Comparison of ENCODE assay signal across 23 cellular contexts in genomic region chr22:18965526-18966421, GRCh38. TPM values are rescaled to one million over a fixed set of nuclear protein-coding genes. Genes with fewer than 3 reads are reported as not detected.
DNase-seq lines count a peak whose midpoint lies in the region; ATAC-seq, FAIRE-seq and TF ChIP-seq lines count a peak whose summit lies in the region.
"Had no signal": no experiment of that assay in that cellular context is flagged by ENCODE, and none has a peak within 500 bp of the region (broad histone marks: within the 10 kb centered on the region; RNA-seq: fewer than 3 reads in every experiment).

No MANE protein-coding gene starts in this region.

- no peak for FAIRE-seq in HepG2 (lab: Jason Lieb, UNC)
- no peak for FAIRE-seq in H1 (lab: Jason Lieb, UNC)
- FAIRE-seq: G401.6, HTR-8/SVneo had no signal

- H2AK5ac ChIP-seq in H1 (ENCODE audit: low read depth, low read length): no peak overlapping the region
- no peak overlapping the region for H2AK5ac ChIP-seq in neuronal stem cell (ENCODE audit: low read depth, low read length)

- H3K27me3 ChIP-seq in right lobe of liver: no peaks in the 10 kb centered on the region
- peaks cover 1 to 20% of the 10 kb centered on the region in 2 experiments; a peak in 4 of 5 replicates for H3K27me3 ChIP-seq in HepG2 (ENCODE audit: control insufficient read depth in 1 of 2, insufficient read depth in 2 of 2, low read length in 2 of 2)
- H3K27me3 ChIP-seq in H1 (replicated peaks in 1 of 4; ENCODE audit: control insufficient read depth in 3 of 4, extremely low read depth in 1 of 4, insufficient read depth in 3 of 4, low read length in 3 of 4): no peaks in the 10 kb centered on the region
- no peaks in the 10 kb centered on the region for H3K27me3 ChIP-seq in neuronal stem cell (ENCODE audit: control insufficient read depth in 3 of 3, insufficient read depth in 3 of 3, low read depth in 1 of 3, low read length in 3 of 3)
- no peaks in the 10 kb centered on the region for H3K27me3 ChIP-seq in aorta (ENCODE audit: control insufficient read depth in 1 of 2, insufficient read depth in 2 of 2, low read length in 1 of 2)
- no peaks in the 10 kb centered on the region for H3K27me3 ChIP-seq in adrenal gland

- in situ Hi-C loops in HepG2 (cut with HindIII; ENCODE audit: extremely low pct_ligation_motif_present, low pct_unique_long_range_greater_than_20kb): loop anchor here (25.0 kb wide), 2 partner anchors 1197 to 1322 kb away; partner anchors contain the start of gene CCDC188

- H4K8ac ChIP-seq in H1 (ENCODE audit: extremely low read depth, insufficient read depth, low read length) (peak overlapping the region; percentile 35; the same call in 1 of the 2 replicates), neuronal stem cell (ENCODE audit: low read depth, low read length) (no peak overlapping the region)

- intact Hi-C loops in right lobe of liver (cut with DNase I): no loop called here
- intact Hi-C loops in HepG2 (cut with micrococcal nuclease; ENCODE audit: unreplicated experiment): no loop called here
- intact Hi-C loops in aorta (cut with DNase I): no loop called here
- intact Hi-C loops in adrenal gland (cut with DNase I): no loop called here

- no peak for TF ChIP-seq EP300 in HepG2 (IDR thresholded peaks at IDR 0.05; ENCODE audit: low read depth in 2 of 2, low read length in 2 of 2)
- no peak for TF ChIP-seq EP300 in HepG2 (CRISPR knock-in tag; IDR thresholded peaks at IDR 0.05; ENCODE audit: borderline replicate concordance)
- no peak for TF ChIP-seq EP300 in H1 (IDR thresholded peaks at IDR 0.05; ENCODE audit: borderline replicate concordance in 1 of 2, low read depth in 2 of 2, low read length in 2 of 2)

- TF ChIP-seq CTCF in right lobe of liver (IDR thresholded peaks at IDR 0.05) (no peak), HepG2 (CRISPR knock-in tag; IDR thresholded peaks at IDR 0.05) (no peak), H1 (IDR thresholded peaks at IDR 0.05; ENCODE audit: control extremely low read depth in 1 of 3, insufficient read depth in 1 of 3, low read depth in 1 of 3, low read length in 3 of 3) (no peak), adrenal gland (IDR thresholded peaks at IDR 0.05) (no peak)

- H4K5ac ChIP-seq in H1 (ENCODE audit: insufficient read length, low read depth, low read length): no peak overlapping the region

- ATAC-seq in right lobe of liver: no peak
- no peak for ATAC-seq in HepG2
- no peak for ATAC-seq in aorta (ENCODE audit: low FRiP score)
- ATAC-seq: SK-N-SH treated with all-trans-retinoic acid at 6 μM for 48 hours had no signal

- H3K23ac ChIP-seq in H1 (ENCODE audit: insufficient read length) (no peak overlapping the region), neuronal stem cell (ENCODE audit: low read depth, low read length, poor library complexity) (peak overlapping the region; percentile 73)

- H3K4me3 ChIP-seq in right lobe of liver (no peak overlapping the region), HepG2 (replicated peaks in 1 of 3; ENCODE audit: insufficient read depth in 1 of 3, low read depth in 2 of 3, low read length in 3 of 3) (no peak overlapping the region), H1 (ENCODE audit: extremely low read depth in 1 of 4, insufficient read depth in 2 of 4, low read depth in 3 of 4, low read length in 4 of 4) (no peak overlapping the region), neuronal stem cell (ENCODE audit: low read length in 2 of 2) (no peak overlapping the region), aorta (ENCODE audit: low read length in 2 of 2) (no peak overlapping the region), adrenal gland (no peak overlapping the region)

- H3K4me2 ChIP-seq in HepG2 (ENCODE audit: low read depth, low read length) (no peak overlapping the region), H1 (ENCODE audit: insufficient read depth in 1 of 2, low read depth in 2 of 2, low read length in 2 of 2) (no peak overlapping the region), neuronal stem cell (ENCODE audit: insufficient read depth, low read length, poor library complexity, severe bottlenecking) (no peak overlapping the region)

- no peak overlapping the region; the same call in 1 of the 2 replicates for H3K18ac ChIP-seq in H1 (ENCODE audit: extremely low read depth, low read length)
- H3K18ac ChIP-seq in neuronal stem cell (ENCODE audit: low read length): peak overlapping the region; percentile 57

- TF ChIP-seq RAD21 in HepG2 (CRISPR knock-in tag; IDR thresholded peaks at IDR 0.05) (no peak), H1 (IDR thresholded peaks at IDR 0.05 in 1 of 2, conservative IDR thresholded peaks at IDR 0.05 in 1 of 2; ENCODE audit: low read depth in 2 of 2, low read length in 2 of 2) (no peak)

- H4K91ac ChIP-seq in H1 (replicated peaks; ENCODE audit: insufficient read length, low read length): no peak overlapping the region
- H4K91ac ChIP-seq in neuronal stem cell (ENCODE audit: low read depth, low read length, poor library complexity): no peak overlapping the region

- H3K79me1 ChIP-seq in H1 (ENCODE audit: low read depth, low read length): no peaks in the 10 kb centered on the region
- H3K79me1 ChIP-seq in neuronal stem cell (ENCODE audit: low read depth, low read length): no peaks in the 10 kb centered on the region

- no peak overlapping the region for H3K27ac ChIP-seq in right lobe of liver
- H3K27ac ChIP-seq in HepG2 (ENCODE audit: extremely low read length, insufficient read depth, low read length): no peak overlapping the region
- no peak overlapping the region for H3K27ac ChIP-seq in H1 (ENCODE audit: low read depth, low read length)
- no peak overlapping the region for H3K27ac ChIP-seq in neuronal stem cell (replicated peaks; ENCODE audit: low read length)
- no peak overlapping the region for H3K27ac ChIP-seq in aorta (ENCODE audit: low read depth in 1 of 2, low read length in 2 of 2)
- H3K27ac ChIP-seq in adrenal gland: no peak overlapping the region

- no peaks in the 10 kb centered on the region for H3K36me3 ChIP-seq in right lobe of liver
- no peaks in the 10 kb centered on the region for H3K36me3 ChIP-seq in HepG2 (replicated peaks in 1 of 2; ENCODE audit: control insufficient read depth in 1 of 2, insufficient read depth in 2 of 2, low read length in 2 of 2)
- H3K36me3 ChIP-seq in H1 (ENCODE audit: control insufficient read depth in 2 of 4, insufficient read depth in 4 of 4, low read length in 3 of 4): no peaks in the 10 kb centered on the region
- H3K36me3 ChIP-seq in neuronal stem cell (replicated peaks in 1 of 2; ENCODE audit: control insufficient read depth in 2 of 2, insufficient read depth in 2 of 2, low read length in 2 of 2): no peaks in the 10 kb centered on the region
- H3K36me3 ChIP-seq in aorta (ENCODE audit: control insufficient read depth in 1 of 2, insufficient read depth in 2 of 2, low read length in 1 of 2): no peaks in the 10 kb centered on the region
- no peaks in the 10 kb centered on the region for H3K36me3 ChIP-seq in adrenal gland (replicated peaks in 1 of 2)

- no peak overlapping the region for H2BK5ac ChIP-seq in H1 (ENCODE audit: low read depth, low read length)
- no peak overlapping the region for H2BK5ac ChIP-seq in neuronal stem cell (ENCODE audit: low read length)

- no peak overlapping the region for H3K56ac ChIP-seq in H1 (replicated peaks; ENCODE audit: insufficient read length, low read depth, low read length)

- peaks cover 2% of the 10 kb centered on the region; the same call in 1 of the 2 replicates for H3K23me2 ChIP-seq in H1 (ENCODE audit: low read depth, low read length)

- H2BK120ac ChIP-seq in H1 (replicated peaks; ENCODE audit: low read depth, low read length) (no peak overlapping the region), neuronal stem cell (ENCODE audit: low read depth, low read length) (no peak overlapping the region)

- H3K4me1 ChIP-seq in right lobe of liver: no peaks in the 10 kb centered on the region
- H3K4me1 ChIP-seq in HepG2 (ENCODE audit: insufficient read depth, low read length): no peaks in the 10 kb centered on the region
- peaks cover 0 to 8% (median 5%) of the 10 kb centered on the region in 4 experiments; a peak in 5 of 7 replicates for H3K4me1 ChIP-seq in H1 (replicated peaks in 1 of 4; ENCODE audit: control insufficient read depth in 3 of 4, insufficient read depth in 4 of 4, low read length in 3 of 4)
- H3K4me1 ChIP-seq in neuronal stem cell (ENCODE audit: control insufficient read depth in 2 of 2, insufficient read depth in 1 of 2, low read depth in 1 of 2, low read length in 2 of 2): peaks cover 7 to 11% of the 10 kb centered on the region in 2 donors
- H3K4me1 ChIP-seq in aorta (ENCODE audit: control insufficient read depth in 1 of 2, insufficient read depth in 2 of 2, low read length in 2 of 2): no peaks in the 10 kb centered on the region
- H3K4me1 ChIP-seq in adrenal gland (replicated peaks in 1 of 2): peaks cover 2 to 3% of the 10 kb centered on the region in 2 donors

- H3K4ac ChIP-seq in H1 (replicated peaks; ENCODE audit: insufficient read length, low read depth, low read length): no peak overlapping the region
- no peak overlapping the region for H3K4ac ChIP-seq in neuronal stem cell (ENCODE audit: low read length)

- no peak overlapping the region for H3K9ac ChIP-seq in HepG2 (ENCODE audit: insufficient read depth, low read depth, low read length)
- H3K9ac ChIP-seq in H1 (replicated peaks in 1 of 4; ENCODE audit: extremely low read depth in 1 of 4, low read depth in 3 of 4, low read length in 3 of 4): no peak overlapping the region
- no peak overlapping the region for H3K9ac ChIP-seq in neuronal stem cell (ENCODE audit: low read depth, low read length, poor library complexity)

- peak; percentile 10 to 43 (median 27) for DNase-seq in right lobe of liver
- DNase-seq in HepG2 (ENCODE audit: low spot score): no peak
- DNase-seq in H1 (ENCODE audit: low read depth in 1 of 2, low spot score in 2 of 2): no peak
- no peak for DNase-seq in neuronal stem cell (ENCODE audit: low spot score)
- DNase-seq in aorta: peak; percentile 26 to 72
- no peak for DNase-seq in foreskin melanocyte
- no peak for DNase-seq in adrenal gland
- no peak for DNase-seq in NCI-H526 (lab: John Stamatoyannopoulos, UW)
- DNase-seq: ACHN; CD4-positive, CD25-positive, alpha-beta regulatory T cell; COR-L47; H9; Kasumi-1; MM.1S; NCI-H1092; NCI-H2081 treated with DMSO at 0.1 percent for 48 hours; NCI-H748 treated with DMSO at 0.1 percent for 48 hours; OCI-M1; SHP77 treated with DMSO at 0.1 percent for 48 hours had no signal

- CTCF ChIA-PET in HepG2 (lab: Yijun Ruan, JAX; ENCODE audit: low intra/inter-chr PET ratio, low total read pairs) (no interaction called here), H1 (lab: Charles Lee; ENCODE audit: partially characterized antibody) (interaction anchor here (0.9 to 1.6 kb wide), 3 partner anchors 18 to 57 kb away, joined by 3 read pairs; no protein-coding TSS in a partner anchor)

- H3K79me2 ChIP-seq in HepG2 (ENCODE audit: insufficient read depth, low read length): no peaks in the 10 kb centered on the region
- H3K79me2 ChIP-seq in H1 (ENCODE audit: control insufficient read depth in 1 of 2, insufficient read depth in 2 of 2, low read length in 2 of 2): no peaks in the 10 kb centered on the region

- WGBS in right lobe of liver (ENCODE audit: insufficient coverage, low coverage, low lambda C conversion rate, missing lambda C conversion rate): 65% methylated on average over 2 of the region's 14 CpGs
- 41% methylated on average over 7 of the region's 14 CpGs for WGBS in HepG2 (ENCODE audit: low lambda C conversion rate)
- WGBS in H1 (ENCODE audit: extremely low coverage in 1 of 2, insufficient coverage in 1 of 2, insufficient read length in 1 of 2, insufficient replicate concordance in 2 of 2, low coverage in 1 of 2, low lambda C conversion rate in 2 of 2, missing lambda C conversion rate in 1 of 2), 2 experiments: 91% methylated on average over 12 of the region's 14 CpGs; no CpG with 5 or more reads in 1 of the 2 experiments
- no CpG with 5 or more reads among the region's 14 CpGs for WGBS in neuronal stem cell (ENCODE audit: extremely low coverage in 2 of 2, insufficient read length in 2 of 2, insufficient replicate concordance in 1 of 2), 2 donors
- 77% methylated on average over 13 to 14 of the region's 14 CpGs for WGBS in aorta, 2 donors
- WGBS in adrenal gland, 4 donors: 77 to 86% (median 80%) methylated on average over 3 to 14 of the region's 14 CpGs

- 0 out of 2 replicates have a peak overlapping the region, but pooled peaks have one; percentile 46 for H2BK15ac ChIP-seq in H1 (ENCODE audit: low read length)
- H2BK15ac ChIP-seq in neuronal stem cell (ENCODE audit: low read length): no peak overlapping the region

- H2AFZ ChIP-seq in HepG2 (ENCODE audit: low read length) (no peak overlapping the region), H1 (ENCODE audit: low read length) (no peak overlapping the region), neuronal stem cell (ENCODE audit: low read length) (no peak overlapping the region)

- H4K20me1 ChIP-seq in HepG2 (ENCODE audit: insufficient read depth, low read length): 0 out of 2 replicates have a peak, but pooled peaks cover 6% of the 10 kb centered on the region
- no peaks in the 10 kb centered on the region for H4K20me1 ChIP-seq in H1 (replicated peaks in 1 of 2; ENCODE audit: control insufficient read depth in 1 of 2, insufficient read depth in 2 of 2, low read length in 2 of 2)

- POLR2A ChIA-PET in HepG2 (lab: Yijun Ruan, JAX) (no interaction called here), H1 (lab: Charles Lee; ENCODE audit: partially characterized antibody) (interaction anchor here (0.5 to 1.2 kb wide), 3 partner anchors 41 to 361 kb away, joined by 3 to 5 read pairs (median 3); no protein-coding TSS in a partner anchor)

- no peaks in the 10 kb centered on the region for H3K9me3 ChIP-seq in right lobe of liver
- no peaks in the 10 kb centered on the region for H3K9me3 ChIP-seq in HepG2 (ENCODE audit: low read length)
- no peaks in the 10 kb centered on the region for H3K9me3 ChIP-seq in H1 (ENCODE audit: insufficient read depth in 2 of 2, low read depth in 1 of 2, low read length in 1 of 2)
- H3K9me3 ChIP-seq in neuronal stem cell (replicated peaks in 1 of 2; ENCODE audit: control insufficient read depth in 2 of 2, insufficient read depth in 1 of 2, low read depth in 1 of 2, low read length in 2 of 2): no peaks in the 10 kb centered on the region
- no peaks in the 10 kb centered on the region for H3K9me3 ChIP-seq in aorta (ENCODE audit: control insufficient read depth, low read length)
- no peaks in the 10 kb centered on the region for H3K9me3 ChIP-seq in adrenal gland (replicated peaks in 1 of 3)

- H3K14ac ChIP-seq in H1 (ENCODE audit: insufficient read length) (no peak overlapping the region), neuronal stem cell (ENCODE audit: low read length) (no peak overlapping the region)

- H2BK20ac ChIP-seq in H1 (ENCODE audit: low read length): no peak overlapping the region

- H2BK12ac ChIP-seq in H1 (ENCODE audit: low read depth, low read length) (no peak overlapping the region), neuronal stem cell (ENCODE audit: low read length) (no peak overlapping the region)

- no TSS peak for BruUV-seq in HepG2 (replicated peaks; lab: Mats Ljungman, UMichigan)

- TF ChIP-seq POLR2A in right lobe of liver (IDR thresholded peaks at IDR 0.05): no peak
- TF ChIP-seq POLR2A in HepG2 (IDR thresholded peaks at IDR 0.05; ENCODE audit: insufficient read depth in 1 of 2, low read depth in 2 of 2, low read length in 2 of 2): no peak
- TF ChIP-seq POLR2A in H1 (IDR thresholded peaks at IDR 0.05; ENCODE audit: control extremely low read depth in 1 of 2, low read depth in 2 of 2, low read length in 2 of 2): no peak
- TF ChIP-seq POLR2A in adrenal gland (IDR thresholded peaks at IDR 0.05): no peak

RNA-seq across cellular contexts. Expression of gene PRODH, which starts 29.7 kb away (rescaled TPM):
- total RNA-seq in right lobe of liver (10 to 100 TPM in 1 of 6 experiments, 1 to 10 TPM in 4, under 1 TPM in 1; 0.86 to 31.0 (median 3.8) TPM), HepG2 (2016; rRNA removed; fragmentation: Illumina TruSeq; extraction: Trizol) (0.29 TPM in 1 of 2 replicates, not detected in the other), aorta (1 to 10 TPM; 1.0 to 1.9 TPM), adrenal gland (1 to 10 TPM in 2 of 8 donors, under 1 TPM in 3, not detected in 3; 0.28 to 2.7 (median 0.86) TPM)
- total RNA-seq in HepG2 (2016; cell fraction: cytosol; rRNA removed; fragmentation: Illumina TruSeq; extraction: Trizol; ENCODE audit: low read depth): not detected in 2 replicates
- total RNA-seq in HepG2 (2016; cell fraction: insoluble cytoplasmic fraction; rRNA removed; fragmentation: Illumina TruSeq; extraction: Trizol): 0.30 TPM in 1 of 2 replicates, not detected in the other
- not detected in 2 replicates for total RNA-seq in HepG2 (2016; cell fraction: membrane; rRNA removed; fragmentation: Illumina TruSeq; extraction: Trizol)
- 0.22 and 0.50 TPM in 2 replicates for total RNA-seq in HepG2 (2016; cell fraction: nucleus; rRNA removed; fragmentation: Illumina TruSeq; extraction: Trizol)
- polyA plus RNA-seq in HepG2 (2011; rRNA removed) (0.30 and 0.76 TPM in 2 replicates), H1 (2011; rRNA removed) (45.6 and 80.9 TPM in 2 replicates), aorta (1 to 10 TPM; 1.5 to 2.3 TPM), adrenal gland (1 to 10 TPM in 2 of 3 donors, not detected in 1; 1.2 to 1.7 TPM)
- 0.04 and 0.29 TPM in 2 replicates for polyA plus RNA-seq in HepG2 (2011; cell fraction: cytosol; rRNA removed)
- 7.8 and 9.7 TPM in 2 replicates for polyA plus RNA-seq in HepG2 (2011; cell fraction: nucleus; rRNA removed)
- 0.59 and 0.69 TPM in 2 replicates for polyA plus RNA-seq in HepG2 (2012)
- not detected in 2 replicates for polyA plus RNA-seq in HepG2 (2016; cell fraction: cytosol; fragmentation: Illumina TruSeq; extraction: Trizol; ENCODE audit: low read depth)
- polyA plus RNA-seq in HepG2 (2016; cell fraction: insoluble cytoplasmic fraction; fragmentation: Illumina TruSeq; extraction: Trizol; ENCODE audit: low read depth): not detected in 2 replicates
- not detected in 2 replicates for polyA plus RNA-seq in HepG2 (2016; cell fraction: membrane; fragmentation: Illumina TruSeq; extraction: Trizol; ENCODE audit: low read depth)
- polyA plus RNA-seq in HepG2 (2016; cell fraction: nucleus; fragmentation: Illumina TruSeq; extraction: Trizol; ENCODE audit: insufficient read depth, low read depth): 0.76 and 1.5 TPM in 2 replicates
- 0.26 and 0.62 TPM in 2 replicates for polyA minus RNA-seq in HepG2 (2011; rRNA and poly(A)+ RNA removed; ENCODE audit: low replicate concordance)
- 0.88 TPM in 1 of 2 replicates, not detected in the other for polyA minus RNA-seq in HepG2 (2011; cell fraction: cytosol; rRNA and poly(A)+ RNA removed)
- 2.1 and 2.6 TPM in 2 replicates for polyA minus RNA-seq in HepG2 (2011; cell fraction: nucleus; rRNA and poly(A)+ RNA removed)
- total RNA-seq in H1 (2021; fragmentation: NEBNext Ultra II Directional; extraction: Animal tissue kit (Norgen Biotek cat#: 25700)): 27.5 and 27.6 TPM in 2 replicates
- 79.8 TPM for polyA plus RNA-seq in H1 (2011; cell fraction: cytosol; rRNA removed)
- 364 TPM for polyA plus RNA-seq in H1 (2011; cell fraction: nucleus; rRNA removed)
- polyA plus RNA-seq in H1 (2012, experiment 1 of 2): 28.3 to 68.7 TPM (median 53.5 TPM) in 4 replicates
- 19.4 TPM for polyA plus RNA-seq in H1 (2012, experiment 2 of 2)
- polyA plus RNA-seq in H1 (2013, experiment 1 of 2): 7.1 TPM
- polyA plus RNA-seq in H1 (2013, experiment 2 of 2): 6.3 TPM
- 32.0 and 33.4 TPM in 2 replicates for polyA minus RNA-seq in H1 (2011; rRNA and poly(A)+ RNA removed)
- 49.8 TPM for polyA minus RNA-seq in H1 (2011; cell fraction: cytosol; rRNA and poly(A)+ RNA removed)
- polyA minus RNA-seq in H1 (2011; cell fraction: nucleus; rRNA and poly(A)+ RNA removed): 99.3 TPM
- 8.3 TPM for polyA plus RNA-seq in neuronal stem cell (2013, experiment 1 of 2)
- polyA plus RNA-seq in neuronal stem cell (2013, experiment 2 of 2): 8.3 TPM
- total RNA-seq: CD4-positive, CD25-positive, alpha-beta regulatory T cell had no signal
- polyA plus RNA-seq: CD4-positive, CD25-positive, alpha-beta regulatory T cell; IgD-negative memory B cell had no signal

RNA-seq across cellular contexts. Expression of gene DGCR6, which starts 59.7 kb away (rescaled TPM):
- total RNA-seq in right lobe of liver (1 to 10 TPM in 5 of 6 experiments, under 1 TPM in 1; 0.92 to 5.1 (median 2.5) TPM), HepG2 (2016; rRNA removed; fragmentation: Illumina TruSeq; extraction: Trizol) (0.07 TPM in 1 of 2 replicates, not detected in the other), aorta (1 to 10 TPM in 1 of 2 donors, under 1 TPM in 1; 0.88 to 1.7 TPM), adrenal gland (1 to 10 TPM in 7 of 8 donors, under 1 TPM in 1; 0.81 to 3.3 (median 2.4) TPM)
- total RNA-seq in HepG2 (2016; cell fraction: cytosol; rRNA removed; fragmentation: Illumina TruSeq; extraction: Trizol; ENCODE audit: low read depth): 0.71 TPM in 1 of 2 replicates, not detected in the other
- total RNA-seq in HepG2 (2016; cell fraction: insoluble cytoplasmic fraction; rRNA removed; fragmentation: Illumina TruSeq; extraction: Trizol): not detected in 2 replicates
- total RNA-seq in HepG2 (2016; cell fraction: membrane; rRNA removed; fragmentation: Illumina TruSeq; extraction: Trizol): not detected in 2 replicates
- total RNA-seq in HepG2 (2016; cell fraction: nucleus; rRNA removed; fragmentation: Illumina TruSeq; extraction: Trizol): 0.12 TPM in 1 of 2 replicates, not detected in the other
- polyA plus RNA-seq in HepG2 (2011; rRNA removed) (0.13 TPM in 1 of 2 replicates, not detected in the other), H1 (2011; rRNA removed) (1.7 and 2.3 TPM in 2 replicates), aorta (1 to 10 TPM; 3.3 to 5.8 TPM), adrenal gland (1 to 10 TPM; 1.7 to 4.5 (median 3.9) TPM)
- 0.05 TPM in 1 of 2 replicates, not detected in the other for polyA plus RNA-seq in HepG2 (2011; cell fraction: cytosol; rRNA removed)
- polyA plus RNA-seq in HepG2 (2011; cell fraction: nucleus; rRNA removed): 0.16 and 0.17 TPM in 2 replicates
- not detected in 2 replicates for polyA plus RNA-seq in HepG2 (2012)
- polyA plus RNA-seq in HepG2 (2016; cell fraction: cytosol; fragmentation: Illumina TruSeq; extraction: Trizol; ENCODE audit: low read depth): 0.26 TPM in 1 of 2 replicates, not detected in the other
- polyA plus RNA-seq in HepG2 (2016; cell fraction: insoluble cytoplasmic fraction; fragmentation: Illumina TruSeq; extraction: Trizol; ENCODE audit: low read depth): not detected in 2 replicates
- polyA plus RNA-seq in HepG2 (2016; cell fraction: membrane; fragmentation: Illumina TruSeq; extraction: Trizol; ENCODE audit: low read depth): 0.33 TPM in 1 of 2 replicates, not detected in the other
- not detected in 2 replicates for polyA plus RNA-seq in HepG2 (2016; cell fraction: nucleus; fragmentation: Illumina TruSeq; extraction: Trizol; ENCODE audit: insufficient read depth, low read depth)
- polyA minus RNA-seq in HepG2 (2011; rRNA and poly(A)+ RNA removed; ENCODE audit: low replicate concordance): 0.12 and 2.3 TPM in 2 replicates
- not detected in 2 replicates for polyA minus RNA-seq in HepG2 (2011; cell fraction: cytosol; rRNA and poly(A)+ RNA removed)
- not detected in 2 replicates for polyA minus RNA-seq in HepG2 (2011; cell fraction: nucleus; rRNA and poly(A)+ RNA removed)
- total RNA-seq in H1 (2021; fragmentation: NEBNext Ultra II Directional; extraction: Animal tissue kit (Norgen Biotek cat#: 25700)): 0.82 and 0.96 TPM in 2 replicates
- polyA plus RNA-seq in H1 (2011; cell fraction: cytosol; rRNA removed): 2.4 TPM
- 5.4 TPM for polyA plus RNA-seq in H1 (2011; cell fraction: nucleus; rRNA removed)
- 1.1 to 2.1 TPM (median 1.3 TPM) in 4 replicates for polyA plus RNA-seq in H1 (2012, experiment 1 of 2)
- polyA plus RNA-seq in H1 (2012, experiment 2 of 2): 1.0 TPM
- 0.65 TPM for polyA plus RNA-seq in H1 (2013, experiment 1 of 2)
- 0.52 TPM for polyA plus RNA-seq in H1 (2013, experiment 2 of 2)
- polyA minus RNA-seq in H1 (2011; rRNA and poly(A)+ RNA removed): 1.00 and 1.8 TPM in 2 replicates
- 2.0 TPM for polyA minus RNA-seq in H1 (2011; cell fraction: cytosol; rRNA and poly(A)+ RNA removed)
- 4.7 TPM for polyA minus RNA-seq in H1 (2011; cell fraction: nucleus; rRNA and poly(A)+ RNA removed)
- polyA plus RNA-seq in neuronal stem cell (2013, experiment 1 of 2): 2.0 TPM
- 2.0 TPM for polyA plus RNA-seq in neuronal stem cell (2013, experiment 2 of 2)

Comparison
In these comparisons a context has a peak if more than half of its experiments do, and no peak if none do; other contexts are left out.
1. DNase-seq: peak in right lobe of liver (3 of 3) and aorta (2 of 2); none in HepG2 (single experiment), H1 (0 of 2), neuronal stem cell (single experiment), foreskin melanocyte (single experiment), adrenal gland (0 of 7) and NCI-H526 (0 of 2).